Comparison of ENCODE assay signal across 1 cellular context in the genomic region with DNA sequence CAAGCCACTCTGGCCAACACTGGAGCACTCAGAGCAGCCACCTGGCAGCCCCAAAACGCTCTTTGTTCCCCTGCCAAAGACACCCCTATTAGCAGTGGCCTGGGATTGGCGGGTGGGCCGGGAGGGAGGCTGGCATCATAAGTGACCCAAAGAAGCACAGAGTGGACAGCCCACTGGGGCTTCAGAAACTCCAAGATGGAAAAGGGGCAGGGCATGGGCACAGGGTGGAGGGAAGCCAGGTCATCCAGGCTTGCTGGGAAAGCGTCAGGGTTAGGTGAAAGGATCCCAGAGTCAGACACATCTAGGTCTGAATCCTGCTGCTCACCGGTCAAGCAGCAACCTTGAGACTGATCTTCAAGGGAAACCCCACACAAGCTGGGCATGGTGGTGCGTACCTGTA.
A peak's percentile ranks its signal among the peaks of the same experiment; 100 is the strongest.
TF ChIP-seq lines count a peak whose summit lies in the region.

No MANE protein-coding gene starts in this region.

TF ChIP-seq in K562, 482 proteins besides CTCF, POLR2A, EP300 and RAD21:
- no peak for TF ChIP-seq RFX5 (IDR thresholded peaks at IDR 0.05; ENCODE audit: low read depth, low read length)
- no peak for TF ChIP-seq SMARCA5 (IDR thresholded peaks at IDR 0.05)
- peak; percentile 19 for TF ChIP-seq RBFOX2 (IDR thresholded peaks at IDR 0.05; ENCODE audit: low read depth, low read length)
- TF ChIP-seq NR2C2 (CRISPR knock-in tag; IDR thresholded peaks at IDR 0.05) = no peak
- TF ChIP-seq NR2C2 (tag; IDR thresholded peaks at IDR 0.05) = 0 out of 2 replicates have a peak, but pooled peaks have one; percentile 5
- no peak for TF ChIP-seq HNRNPLL (IDR thresholded peaks at IDR 0.05; ENCODE audit: low read depth, low read length, poor library complexity, severe bottlenecking)
- TF ChIP-seq, protein P1, sequence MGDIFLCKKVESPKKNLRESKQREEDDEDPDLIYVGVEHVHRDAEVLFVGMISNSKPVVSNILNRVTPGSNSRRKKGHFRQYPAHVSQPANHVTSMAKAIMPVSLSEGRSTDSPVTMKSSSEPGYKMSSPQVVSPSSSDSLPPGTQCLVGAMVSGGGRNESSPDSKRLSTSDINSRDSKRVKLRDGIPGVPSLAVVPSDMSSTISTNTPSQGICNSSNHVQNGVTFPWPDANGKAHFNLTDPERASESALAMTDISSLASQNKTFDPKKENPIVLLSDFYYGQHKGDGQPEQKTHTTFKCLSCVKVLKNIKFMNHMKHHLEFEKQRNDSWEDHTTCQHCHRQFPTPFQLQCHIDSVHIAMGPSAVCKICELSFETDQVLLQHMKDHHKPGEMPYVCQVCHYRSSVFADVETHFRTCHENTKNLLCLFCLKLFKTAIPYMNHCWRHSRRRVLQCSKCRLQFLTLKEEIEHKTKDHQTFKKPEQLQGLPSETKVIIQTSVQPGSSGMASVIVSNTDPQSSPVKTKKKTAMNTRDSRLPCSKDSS (IDR thresholded peaks at IDR 0.05; ENCODE audit: low read depth, partially characterized antibody) = no peak
- TF ChIP-seq ARID1B (IDR thresholded peaks at IDR 0.05) = no peak
- TF ChIP-seq ZNF175 (CRISPR knock-in tag; IDR thresholded peaks at IDR 0.05; ENCODE audit: low read depth) = peak; percentile 27; the same call in 1 of the 2 replicates
- TF ChIP-seq, protein P2, sequence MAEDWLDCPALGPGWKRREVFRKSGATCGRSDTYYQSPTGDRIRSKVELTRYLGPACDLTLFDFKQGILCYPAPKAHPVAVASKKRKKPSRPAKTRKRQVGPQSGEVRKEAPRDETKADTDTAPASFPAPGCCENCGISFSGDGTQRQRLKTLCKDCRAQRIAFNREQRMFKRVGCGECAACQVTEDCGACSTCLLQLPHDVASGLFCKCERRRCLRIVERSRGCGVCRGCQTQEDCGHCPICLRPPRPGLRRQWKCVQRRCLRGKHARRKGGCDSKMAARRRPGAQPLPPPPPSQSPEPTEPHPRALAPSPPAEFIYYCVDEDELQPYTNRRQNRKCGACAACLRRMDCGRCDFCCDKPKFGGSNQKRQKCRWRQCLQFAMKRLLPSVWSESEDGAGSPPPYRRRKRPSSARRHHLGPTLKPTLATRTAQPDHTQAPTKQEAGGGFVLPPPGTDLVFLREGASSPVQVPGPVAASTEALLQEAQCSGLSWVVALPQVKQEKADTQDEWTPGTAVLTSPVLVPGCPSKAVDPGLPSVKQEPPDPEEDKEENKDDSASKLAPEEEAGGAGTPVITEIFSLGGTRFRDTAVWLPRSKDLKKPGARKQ (CRISPR knock-in tag; IDR thresholded peaks at IDR 0.05) = no peak
- no peak for TF ChIP-seq KLF10 (CRISPR knock-in tag; IDR thresholded peaks at IDR 0.05)
- no peak for TF ChIP-seq ZC3H11A (IDR thresholded peaks at IDR 0.05; ENCODE audit: low read depth, low read length)
- no peak for TF ChIP-seq RAD51 (IDR thresholded peaks at IDR 0.05; ENCODE audit: borderline replicate concordance, low read depth)
- TF ChIP-seq, protein P3, sequence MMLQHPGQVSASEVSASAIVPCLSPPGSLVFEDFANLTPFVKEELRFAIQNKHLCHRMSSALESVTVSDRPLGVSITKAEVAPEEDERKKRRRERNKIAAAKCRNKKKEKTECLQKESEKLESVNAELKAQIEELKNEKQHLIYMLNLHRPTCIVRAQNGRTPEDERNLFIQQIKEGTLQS (IDR thresholded peaks at IDR 0.05) = no peak
- TF ChIP-seq, protein P3 (CRISPR knock-in tag; conservative IDR thresholded peaks at IDR 0.05) = no peak
- no peak for TF ChIP-seq XRCC5 (IDR thresholded peaks at IDR 0.05; ENCODE audit: low read depth, low read length)
- no peak for TF ChIP-seq CTBP1 (IDR thresholded peaks at IDR 0.05; ENCODE audit: borderline replicate concordance)
- no peak for TF ChIP-seq ELF4 (CRISPR knock-in tag; IDR thresholded peaks at IDR 0.05)
- TF ChIP-seq, protein P4, sequence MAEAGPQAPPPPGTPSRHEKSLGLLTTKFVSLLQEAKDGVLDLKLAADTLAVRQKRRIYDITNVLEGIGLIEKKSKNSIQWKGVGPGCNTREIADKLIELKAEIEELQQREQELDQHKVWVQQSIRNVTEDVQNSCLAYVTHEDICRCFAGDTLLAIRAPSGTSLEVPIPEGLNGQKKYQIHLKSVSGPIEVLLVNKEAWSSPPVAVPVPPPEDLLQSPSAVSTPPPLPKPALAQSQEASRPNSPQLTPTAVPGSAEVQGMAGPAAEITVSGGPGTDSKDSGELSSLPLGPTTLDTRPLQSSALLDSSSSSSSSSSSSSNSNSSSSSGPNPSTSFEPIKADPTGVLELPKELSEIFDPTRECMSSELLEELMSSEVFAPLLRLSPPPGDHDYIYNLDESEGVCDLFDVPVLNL (CRISPR knock-in tag; IDR thresholded peaks at IDR 0.05; ENCODE audit: low read depth) = no peak
- TF ChIP-seq, protein P5, sequence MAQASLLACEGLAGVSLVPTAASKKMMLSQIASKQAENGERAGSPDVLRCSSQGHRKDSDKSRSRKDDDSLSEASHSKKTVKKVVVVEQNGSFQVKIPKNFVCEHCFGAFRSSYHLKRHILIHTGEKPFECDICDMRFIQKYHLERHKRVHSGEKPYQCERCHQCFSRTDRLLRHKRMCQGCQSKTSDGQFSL (CRISPR knock-in tag; IDR thresholded peaks at IDR 0.05) = no peak
- TF ChIP-seq, protein P5 (tag; IDR thresholded peaks at IDR 0.05) = no peak
- no peak for TF ChIP-seq TAF1 (IDR thresholded peaks at IDR 0.05; ENCODE audit: control insufficient read depth, extremely low read depth, insufficient read depth, low read length, severe bottlenecking)
